In the genomic region with DNA sequence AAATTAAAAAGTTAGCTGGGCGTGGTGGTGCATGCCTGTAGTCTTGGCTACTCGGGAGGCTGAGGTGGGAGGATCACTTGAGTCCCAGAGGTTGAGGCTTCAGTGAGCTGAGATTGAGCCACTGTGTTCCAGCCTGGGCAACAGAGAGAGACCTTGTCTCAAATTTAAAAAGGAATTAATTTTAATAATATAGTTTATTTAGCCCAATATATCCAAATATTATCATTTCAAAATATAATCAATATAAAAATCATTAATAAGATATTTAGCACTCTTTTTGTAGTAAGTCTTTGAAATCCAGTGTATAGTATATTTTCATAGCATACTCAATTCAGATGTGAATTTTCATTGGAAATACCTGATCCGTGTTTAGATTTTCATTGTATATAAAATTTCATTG, we compare ENCODE assay signal across 1 cellular context.
TF ChIP-seq lines count a peak whose summit lies in the region.

No MANE protein-coding gene starts in this region.

TF ChIP-seq in WTC11, 78 proteins besides CTCF, POLR2A, EP300 and RAD21 (continued from another document):
- no peak for TF ChIP-seq PRRX2 (CRISPR knock-in tag; IDR thresholded peaks at IDR 0.05)
